8 cellular contexts compared by ENCODE assay signal in the genomic region with DNA sequence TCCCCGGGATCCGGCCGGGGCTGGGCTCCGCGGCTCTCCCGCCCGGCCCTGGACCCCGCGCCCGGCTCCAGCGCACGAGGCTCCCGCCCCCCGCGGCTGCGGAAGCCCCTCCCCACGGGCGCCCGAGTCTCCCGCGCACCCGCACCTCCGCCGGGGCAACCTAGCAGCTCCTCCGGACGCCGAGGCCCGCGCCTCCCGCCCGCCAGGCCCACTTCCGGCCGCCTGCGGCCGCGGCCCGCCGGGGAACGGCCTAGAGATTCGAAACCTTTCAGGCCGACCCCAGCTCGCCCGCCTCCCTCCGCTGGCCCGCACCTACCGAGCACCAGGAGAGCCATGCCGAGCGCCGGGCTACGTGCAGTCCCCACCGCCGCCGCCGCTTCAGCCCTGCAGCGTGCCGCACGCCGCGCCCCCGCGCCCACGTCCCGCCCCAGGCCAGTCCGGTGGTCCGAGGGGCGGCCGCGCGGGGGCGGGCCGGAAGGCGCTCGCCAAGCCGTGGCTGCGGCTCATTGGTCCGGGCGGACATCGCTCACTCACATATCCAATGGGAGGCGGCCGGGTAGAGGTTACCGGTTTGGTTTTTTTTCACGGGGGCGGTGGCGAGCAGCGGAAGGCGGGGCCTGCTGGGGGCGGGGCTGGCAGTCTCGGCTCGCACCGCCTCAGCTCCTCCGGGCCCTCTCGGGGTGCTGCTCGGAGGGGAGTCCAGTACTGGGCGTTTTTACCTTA. TPM values are rescaled to one million over a fixed set of nuclear protein-coding genes. Genes with fewer than 3 reads are reported as not detected.
DNase-seq lines count a peak whose midpoint lies in the region; ATAC-seq and TF ChIP-seq lines count a peak whose summit lies in the region.

A gene with protein sequence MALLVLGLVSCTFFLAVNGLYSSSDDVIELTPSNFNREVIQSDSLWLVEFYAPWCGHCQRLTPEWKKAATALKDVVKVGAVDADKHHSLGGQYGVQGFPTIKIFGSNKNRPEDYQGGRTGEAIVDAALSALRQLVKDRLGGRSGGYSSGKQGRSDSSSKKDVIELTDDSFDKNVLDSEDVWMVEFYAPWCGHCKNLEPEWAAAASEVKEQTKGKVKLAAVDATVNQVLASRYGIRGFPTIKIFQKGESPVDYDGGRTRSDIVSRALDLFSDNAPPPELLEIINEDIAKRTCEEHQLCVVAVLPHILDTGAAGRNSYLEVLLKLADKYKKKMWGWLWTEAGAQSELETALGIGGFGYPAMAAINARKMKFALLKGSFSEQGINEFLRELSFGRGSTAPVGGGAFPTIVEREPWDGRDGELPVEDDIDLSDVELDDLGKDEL (minus strand): TSS at position 424 of the 723 bp plus-strand sequence. CDS start 89 bp downstream, at position 335.

- DNase-seq in ELF-1 (ENCODE audit: low read depth, low spot score): peak; percentile 94
- peak; percentile 99 for DNase-seq in H7
- DNase-seq in RWPE2 (ENCODE audit: low spot score): peak; percentile 95
- peak; percentile 95 for DNase-seq in activated T-helper 2 cell treated with anti-CD3 and anti-CD28 coated beads, Interferon-gamma antibody, Interleukin-2, Interleukin-4, amounts not matched to agents 10 μg/mL and 5 μg/mL and 100 μg/mL, durations not matched to agents 14 hours and 24 hours and 36 hours (ENCODE audit: low spot score)
- DNase-seq in fibroblast of mammary gland (ENCODE audit: low read depth): peak; percentile 93
- peak; percentile 98 for DNase-seq in natural killer cell treated with Interleukin-12 subunit alpha and Interleukin-12 subunit beta and Interleukin-15 and Interleukin-18, amount 100 ng/mL, for 72 hours (ENCODE audit: low spot score)
- peak; percentile 96 for DNase-seq in stimulated activated naive CD4-positive, alpha-beta T cell treated with Interleukin-2 at 50 U/mL for 16 hours (lab: John Stamatoyannopoulos, UW)

- peak within 1 kb of the TSS; percentile 97 for H2AFZ ChIP-seq in Loucy (ENCODE audit: low read length)

- TF ChIP-seq CTCF in Loucy (conservative IDR thresholded peaks at IDR 0.05; ENCODE audit: low read length) (no peak), RWPE2 (IDR thresholded peaks at IDR 0.05; ENCODE audit: poor library complexity, severe bottlenecking) (no peak), fibroblast of mammary gland (conservative IDR thresholded peaks at IDR 0.05; ENCODE audit: control insufficient read depth, insufficient read depth, low read depth, low read length) (no peak)

- H3K4me3 ChIP-seq in H7 (ENCODE audit: insufficient read depth, low read depth, low read length) (peak within 1 kb of the TSS; percentile 86), Loucy (ENCODE audit: low read length, poor library complexity, severe bottlenecking) (peak within 1 kb of the TSS; percentile 97), RWPE2 (ENCODE audit: severe bottlenecking) (peak within 1 kb of the TSS; percentile 98), fibroblast of mammary gland (ENCODE audit: control insufficient read depth, low read depth, low read length) (peak within 1 kb of the TSS; percentile 85)

- intact Hi-C loops in activated T-helper 2 cell treated with anti-CD3 and anti-CD28 coated beads, Interferon-gamma antibody, Interleukin-2, Interleukin-4, amounts not matched to agents 10 μg/mL and 5 μg/mL and 100 μg/mL, durations not matched to agents 14 hours and 24 hours and 36 hours (cut with micrococcal nuclease): loop anchor here (5.0 to 10.0 kb wide), 4 partner anchors 530 to 1975 kb away; a partner anchor contains a TSS

- peaks cover 18% of the 10 kb centered on the region for H3K27me3 Mint-ChIP-seq in activated T-helper 2 cell treated with anti-CD3 and anti-CD28 coated beads, Interferon-gamma antibody, Interleukin-2, Interleukin-4, amounts not matched to agents 10 μg/mL and 5 μg/mL and 100 μg/mL, durations not matched to agents 14 hours and 24 hours and 36 hours (ENCODE audit: low read depth)
- H3K27me3 Mint-ChIP-seq in natural killer cell treated with Interleukin-12 subunit alpha and Interleukin-12 subunit beta and Interleukin-15 and Interleukin-18, amount 100 ng/mL, for 72 hours: peaks cover 0 to 5% of the 10 kb centered on the region in 2 donors

- H3K9me3 Mint-ChIP-seq in activated T-helper 2 cell treated with anti-CD3 and anti-CD28 coated beads, Interferon-gamma antibody, Interleukin-2, Interleukin-4, amounts not matched to agents 10 μg/mL and 5 μg/mL and 100 μg/mL, durations not matched to agents 14 hours and 24 hours and 36 hours: no peaks in the 10 kb centered on the region
- no peaks in the 10 kb centered on the region for H3K9me3 Mint-ChIP-seq in natural killer cell treated with Interleukin-12 subunit alpha and Interleukin-12 subunit beta and Interleukin-15 and Interleukin-18, amount 100 ng/mL, for 72 hours

- no peaks in the 10 kb centered on the region for H3K27me3 ChIP-seq in H7 (ENCODE audit: control insufficient read depth, insufficient read depth, low read length)
- no peaks in the 10 kb centered on the region for H3K27me3 ChIP-seq in Loucy (ENCODE audit: insufficient read depth, low read length, poor library complexity, severe bottlenecking)
- H3K27me3 ChIP-seq in RWPE2 (ENCODE audit: insufficient read depth, poor library complexity, severe bottlenecking): no peaks in the 10 kb centered on the region

- H3K4me2 ChIP-seq in Loucy (ENCODE audit: low read depth, low read length, poor library complexity, severe bottlenecking): peak within 1 kb of the TSS; percentile 97

- H3K36me3 ChIP-seq in H7 (replicated peaks; ENCODE audit: control insufficient read depth, insufficient read depth, low read length): no peaks in the 10 kb centered on the region; the same call in 1 of the 2 replicates
- H3K36me3 ChIP-seq in Loucy (ENCODE audit: insufficient read depth, low read length): no peaks in the 10 kb centered on the region; the same call in 1 of the 2 replicates
- peaks cover 43% of the 10 kb centered on the region for H3K36me3 ChIP-seq in RWPE2 (ENCODE audit: low read depth)

- no peaks in the 10 kb centered on the region for H3K9me2 ChIP-seq in Loucy (replicated peaks; ENCODE audit: low read depth, low read length)

- H3K9me3 ChIP-seq in Loucy (ENCODE audit: insufficient read depth, low read depth, low read length) (no peaks in the 10 kb centered on the region), RWPE2 (ENCODE audit: severe bottlenecking) (no peaks in the 10 kb centered on the region)

- H4K20me1 ChIP-seq in Loucy (ENCODE audit: insufficient read depth, low read length, poor library complexity, severe bottlenecking): peaks cover 43% of the 10 kb centered on the region

- H3K27ac Mint-ChIP-seq in activated T-helper 2 cell treated with anti-CD3 and anti-CD28 coated beads, Interferon-gamma antibody, Interleukin-2, Interleukin-4, amounts not matched to agents 10 μg/mL and 5 μg/mL and 100 μg/mL, durations not matched to agents 14 hours and 24 hours and 36 hours: peak within 1 kb of the TSS; percentile 92
- H3K27ac Mint-ChIP-seq in natural killer cell treated with Interleukin-12 subunit alpha and Interleukin-12 subunit beta and Interleukin-15 and Interleukin-18, amount 100 ng/mL, for 72 hours: peak within 1 kb of the TSS; percentile 77 to 96

- H3K9ac ChIP-seq in Loucy (ENCODE audit: low read depth, low read length, poor library complexity, severe bottlenecking): peak within 1 kb of the TSS; percentile 97

- peak; percentile 94 for ATAC-seq in RWPE2 (ENCODE audit: low read depth)
- peak; percentile 98 to 99 for ATAC-seq in natural killer cell treated with Interleukin-12 subunit alpha and Interleukin-12 subunit beta and Interleukin-15 and Interleukin-18, amount 100 ng/mL, for 72 hours

- H3K4me1 Mint-ChIP-seq in activated T-helper 2 cell treated with anti-CD3 and anti-CD28 coated beads, Interferon-gamma antibody, Interleukin-2, Interleukin-4, amounts not matched to agents 10 μg/mL and 5 μg/mL and 100 μg/mL, durations not matched to agents 14 hours and 24 hours and 36 hours (ENCODE audit: low read depth): peaks cover 34% of the 10 kb centered on the region
- H3K4me1 Mint-ChIP-seq in natural killer cell treated with Interleukin-12 subunit alpha and Interleukin-12 subunit beta and Interleukin-15 and Interleukin-18, amount 100 ng/mL, for 72 hours (ENCODE audit: low read depth in 2 of 2): peaks cover 29% of the 10 kb centered on the region in 2 donors

- H3K4me1 ChIP-seq in Loucy (ENCODE audit: insufficient read depth, low read length, poor library complexity, severe bottlenecking) (peaks cover 42% of the 10 kb centered on the region), RWPE2 (ENCODE audit: insufficient read depth, poor library complexity, severe bottlenecking) (peaks cover 26% of the 10 kb centered on the region)

- no peaks in the 10 kb centered on the region for H3F3A ChIP-seq in Loucy (ENCODE audit: low read depth)

- H3K4me3 Mint-ChIP-seq in activated T-helper 2 cell treated with anti-CD3 and anti-CD28 coated beads, Interferon-gamma antibody, Interleukin-2, Interleukin-4, amounts not matched to agents 10 μg/mL and 5 μg/mL and 100 μg/mL, durations not matched to agents 14 hours and 24 hours and 36 hours (ENCODE audit: low read depth): peak within 1 kb of the TSS; percentile 89
- peak within 1 kb of the TSS; percentile 95 for H3K4me3 Mint-ChIP-seq in natural killer cell treated with Interleukin-12 subunit alpha and Interleukin-12 subunit beta and Interleukin-15 and Interleukin-18, amount 100 ng/mL, for 72 hours

- peak within 1 kb of the TSS; percentile 75 for H3K27ac ChIP-seq in RWPE2 (ENCODE audit: poor library complexity, severe bottlenecking)

- H3K36me3 Mint-ChIP-seq in activated T-helper 2 cell treated with anti-CD3 and anti-CD28 coated beads, Interferon-gamma antibody, Interleukin-2, Interleukin-4, amounts not matched to agents 10 μg/mL and 5 μg/mL and 100 μg/mL, durations not matched to agents 14 hours and 24 hours and 36 hours (ENCODE audit: low read depth): peaks cover 34% of the 10 kb centered on the region
- peaks cover 4% of the 10 kb centered on the region for H3K36me3 Mint-ChIP-seq in natural killer cell treated with Interleukin-12 subunit alpha and Interleukin-12 subunit beta and Interleukin-15 and Interleukin-18, amount 100 ng/mL, for 72 hours

- H3K79me2 ChIP-seq in Loucy (ENCODE audit: insufficient read depth, low read length): peaks cover 50% of the 10 kb centered on the region

RNA-seq across cellular contexts. Expression of the gene that starts here (rescaled TPM):
- 330 and 354 TPM in 2 replicates for total RNA-seq in H7 (2014; rRNA removed; shearing (Covaris generic))
- total RNA-seq in activated T-helper 2 cell treated with anti-CD3 and anti-CD28 coated beads, Interferon-gamma antibody, Interleukin-2, Interleukin-4, amounts not matched to agents 10 μg/mL and 5 μg/mL and 100 μg/mL, durations not matched to agents 14 hours and 24 hours and 36 hours: 210 and 211 TPM in 2 replicates
- total RNA-seq in natural killer cell treated with Interleukin-12 subunit alpha and Interleukin-12 subunit beta and Interleukin-15 and Interleukin-18, amount 100 ng/mL, for 72 hours: 100 to 1,000 TPM; 214 to 236 TPM

Comparison
In these comparisons a context has a peak if more than half of its experiments do, and no peak if none do; other contexts are left out.
1. Peak in every context shown above with its lines: DNase-seq, ATAC-seq, H3K4me3 ChIP-seq and H3K27ac ChIP-seq.